34 cellular contexts compared by ENCODE assay signal in genomic region chr10:18959369-18959768, GRCh38.
"Had no signal": no experiment of that assay in that cellular context is flagged by ENCODE, and none has a peak within 500 bp of the region (broad histone marks: within the 10 kb centered on the region; RNA-seq: fewer than 3 reads in every experiment).

No MANE protein-coding gene starts in this region.

- H3K4me2 ChIP-seq: KMS-11 had no signal

- DNase-seq: Karpas-422, Kasumi-1, MM.1S, MV-4-11, NCI-H1048, NCI-H1092, NCI-H1092 treated with DMSO at 0.1 percent for 48 hours, NCI-H1105, NCI-H1105 treated with DMSO at 0.1 percent for 48 hours, NCI-H1417, NCI-H1417 treated with DMSO at 0.1 percent for 48 hours, NCI-H1436, NCI-H1436 treated with DMSO at 0.1 percent for 48 hours, NCI-H146, NCI-H1694, NCI-H1694 treated with DMSO at 0.1 percent for 48 hours, NCI-H187, NCI-H187 treated with DMSO at 0.1 percent for 48 hours, NCI-H1930, NCI-H2029, NCI-H2029 treated with DMSO at 0.1 percent for 48 hours, NCI-H2081, NCI-H2081 treated with DMSO at 0.1 percent for 48 hours, NCI-H2107, NCI-H2171, NCI-H2171 treated with DMSO at 0.1 percent for 48 hours, NCI-H2227 treated with DMSO at 0.1 percent for 48 hours, NCI-H226, NCI-H345, NCI-H446, NCI-H446 treated with DMSO at 0.1 percent for 48 hours, NCI-H510A, NCI-H510A treated with DMSO at 0.1 percent for 48 hours had no signal

- H3K27ac ChIP-seq: KMS-11 had no signal

- H3K9ac ChIP-seq: KMS-11 had no signal
